Comparison of ENCODE assay signal across 10 cellular contexts in genomic region chr6:130760006-130760405, GRCh38.
DNase-seq lines count a peak whose midpoint lies in the region; ATAC-seq and TF ChIP-seq lines count a peak whose summit lies in the region.
"Had no signal": no experiment of that assay in that cellular context is flagged by ENCODE, and none has a peak within 500 bp of the region (broad histone marks: within the 10 kb centered on the region; RNA-seq: fewer than 3 reads in every experiment).

No MANE protein-coding gene starts in this region.

- H3K9me3 ChIP-seq in thyroid gland (no peaks in the 10 kb centered on the region), vagina (no peaks in the 10 kb centered on the region)
- no peaks in the 10 kb centered on the region for H3K9me3 ChIP-seq in CD8-positive, alpha-beta T cell (ENCODE audit: low read length)

- intact Hi-C loops in thyroid gland (cut with DNase I): no loop called here
- intact Hi-C loops in CD8-positive, alpha-beta T cell (cut with DNase I, micrococcal nuclease): no loop called here
- intact Hi-C loops in vagina (cut with DNase I): no loop called here

- WGBS in thyroid gland, 2 donors: 38 to 65% methylated on average over 1 of the region's 1 CpG

- H3K36me3 ChIP-seq in GM06990 (ENCODE audit: control insufficient read depth, insufficient read depth, low read length) (no peaks in the 10 kb centered on the region), thyroid gland (no peaks in the 10 kb centered on the region), vagina (no peaks in the 10 kb centered on the region)
- H3K36me3 ChIP-seq in CD8-positive, alpha-beta T cell (ENCODE audit: insufficient read depth, low read length): no peaks in the 10 kb centered on the region

- POLR2A ChIA-PET in CD8-positive, alpha-beta T cell (lab: Charles Lee): no interaction called here

- H3K36me3 Mint-ChIP-seq in chondrocyte (ENCODE audit: low read depth) (no peaks in the 10 kb centered on the region), nephron progenitor cell (ENCODE audit: low read depth) (no peaks in the 10 kb centered on the region)
- no peaks in the 10 kb centered on the region for H3K36me3 Mint-ChIP-seq in CD8-positive, alpha-beta T cell

- H3K4me3 ChIP-seq in GM06990 (replicated peaks; ENCODE audit: low read depth, low read length) (no peak overlapping the region), LNCaP clone FGC (ENCODE audit: low read depth, low read length) (no peak overlapping the region), thyroid gland (replicated peaks in 1 of 3) (no peak overlapping the region), vagina (no peak overlapping the region)
- no peak overlapping the region for H3K4me3 ChIP-seq in CD8-positive, alpha-beta T cell (ENCODE audit: low read depth, low read length)

- peaks cover 5% of the 10 kb centered on the region for H3K9me3 Mint-ChIP-seq in chondrocyte (ENCODE audit: low read depth)
- H3K9me3 Mint-ChIP-seq in nephron progenitor cell: peaks cover 12% of the 10 kb centered on the region
- H3K9me3 Mint-ChIP-seq in CD8-positive, alpha-beta T cell: no peaks in the 10 kb centered on the region
- H3K9me3 Mint-ChIP-seq: nephron had no signal

- ATAC-seq in CD8-positive, alpha-beta T cell: no peak

- H3K4me3 Mint-ChIP-seq in chondrocyte (ENCODE audit: unreplicated experiment) (no peak overlapping the region), nephron progenitor cell (no peak overlapping the region)
- no peak overlapping the region for H3K4me3 Mint-ChIP-seq in CD8-positive, alpha-beta T cell
- H3K4me3 Mint-ChIP-seq: activated naive CD8-positive, alpha-beta T cell; nephron had no signal

- CTCF ChIA-PET in CD8-positive, alpha-beta T cell (lab: Charles Lee): no interaction called here

- TF ChIP-seq CTCF in GM06990 (IDR thresholded peaks at IDR 0.05; ENCODE audit: insufficient read depth, low read length, poor library complexity, severe bottlenecking): peak; percentile 49
- TF ChIP-seq CTCF in LNCaP clone FGC (IDR thresholded peaks at IDR 0.05; ENCODE audit: control insufficient read depth, extremely low read depth, insufficient read depth): peak; percentile 84
- peak; percentile 68 for TF ChIP-seq CTCF in chondrocyte (IDR thresholded peaks at IDR 0.05)
- TF ChIP-seq CTCF in nephron progenitor cell (IDR thresholded peaks at IDR 0.05): peak; percentile 38
- no peak for TF ChIP-seq CTCF in thyroid gland (IDR thresholded peaks at IDR 0.05)
- TF ChIP-seq CTCF in CD8-positive, alpha-beta T cell (IDR thresholded peaks at IDR 0.05): no peak
- no peak for TF ChIP-seq CTCF in vagina (IDR thresholded peaks at IDR 0.05)

- H3K27ac ChIP-seq in thyroid gland (no peak overlapping the region), vagina (no peak overlapping the region)
- H3K27ac ChIP-seq in CD8-positive, alpha-beta T cell (ENCODE audit: low read depth, low read length): no peak overlapping the region

- peaks cover 11% of the 10 kb centered on the region for H3K27me3 Mint-ChIP-seq in chondrocyte (ENCODE audit: low read depth)
- peaks cover 6% of the 10 kb centered on the region for H3K27me3 Mint-ChIP-seq in nephron progenitor cell (ENCODE audit: low read depth, poor library complexity)
- peaks cover 2% of the 10 kb centered on the region for H3K27me3 Mint-ChIP-seq in CD8-positive, alpha-beta T cell (ENCODE audit: low read depth)

- H3K27ac Mint-ChIP-seq in chondrocyte (ENCODE audit: unreplicated experiment) (no peak overlapping the region), nephron progenitor cell (no peak overlapping the region)
- H3K27ac Mint-ChIP-seq in CD8-positive, alpha-beta T cell: no peak overlapping the region
- H3K27ac Mint-ChIP-seq: activated naive CD8-positive, alpha-beta T cell; nephron had no signal

- no peak for DNase-seq in GM06990 (ENCODE audit: extremely low read depth, insufficient read length)
- DNase-seq in LNCaP clone FGC (ENCODE audit: low read depth): peak; percentile 2
- no peak for DNase-seq in chondrocyte (ENCODE audit: low spot score)
- no peak for DNase-seq in nephron progenitor cell
- DNase-seq in thyroid gland: no peak
- DNase-seq in CD8-positive, alpha-beta T cell: no peak
- no peak for DNase-seq in vagina (ENCODE audit: extremely low spot score in 2 of 2)
- DNase-seq in activated CD4-positive, alpha-beta T cell treated with anti-CD3 and anti-CD28 coated beads, Interleukin-2, amount 50 U/mL, for 48 hours: no peak

- TF ChIP-seq POLR2A in thyroid gland (IDR thresholded peaks at IDR 0.05) (no peak), vagina (IDR thresholded peaks at IDR 0.05) (no peak)

- peaks cover 12% of the 10 kb centered on the region for H3K4me1 Mint-ChIP-seq in chondrocyte (ENCODE audit: low read depth)
- H3K4me1 Mint-ChIP-seq in nephron progenitor cell: no peaks in the 10 kb centered on the region
- peaks cover 12% of the 10 kb centered on the region for H3K4me1 Mint-ChIP-seq in CD8-positive, alpha-beta T cell (ENCODE audit: low read depth)
- H3K4me1 Mint-ChIP-seq: nephron had no signal

- H3K4me1 ChIP-seq in thyroid gland (no peaks in the 10 kb centered on the region), vagina (no peaks in the 10 kb centered on the region)
- H3K4me1 ChIP-seq in CD8-positive, alpha-beta T cell (ENCODE audit: insufficient read depth, low read length): no peaks in the 10 kb centered on the region

- H3K27me3 ChIP-seq in GM06990 (replicated peaks; ENCODE audit: control insufficient read depth, insufficient read depth, low read length): no peaks in the 10 kb centered on the region
- H3K27me3 ChIP-seq in thyroid gland: no peaks in the 10 kb centered on the region
- no peaks in the 10 kb centered on the region for H3K27me3 ChIP-seq in CD8-positive, alpha-beta T cell (ENCODE audit: insufficient read depth, low read length)
- H3K27me3 ChIP-seq in vagina: no peaks in the 10 kb centered on the region

Comparison
In these comparisons a context has a peak if more than half of its experiments do, and no peak if none do; other contexts are left out.
1. CTCF ChIP-seq: peak in GM06990 (single experiment), LNCaP clone FGC (single experiment), chondrocyte (single experiment) and nephron progenitor cell (single experiment); none in thyroid gland (0 of 6), CD8-positive, alpha-beta T cell (single experiment) and vagina (0 of 3).